ENCODE assay signal across 8 cellular contexts in the genomic region with DNA sequence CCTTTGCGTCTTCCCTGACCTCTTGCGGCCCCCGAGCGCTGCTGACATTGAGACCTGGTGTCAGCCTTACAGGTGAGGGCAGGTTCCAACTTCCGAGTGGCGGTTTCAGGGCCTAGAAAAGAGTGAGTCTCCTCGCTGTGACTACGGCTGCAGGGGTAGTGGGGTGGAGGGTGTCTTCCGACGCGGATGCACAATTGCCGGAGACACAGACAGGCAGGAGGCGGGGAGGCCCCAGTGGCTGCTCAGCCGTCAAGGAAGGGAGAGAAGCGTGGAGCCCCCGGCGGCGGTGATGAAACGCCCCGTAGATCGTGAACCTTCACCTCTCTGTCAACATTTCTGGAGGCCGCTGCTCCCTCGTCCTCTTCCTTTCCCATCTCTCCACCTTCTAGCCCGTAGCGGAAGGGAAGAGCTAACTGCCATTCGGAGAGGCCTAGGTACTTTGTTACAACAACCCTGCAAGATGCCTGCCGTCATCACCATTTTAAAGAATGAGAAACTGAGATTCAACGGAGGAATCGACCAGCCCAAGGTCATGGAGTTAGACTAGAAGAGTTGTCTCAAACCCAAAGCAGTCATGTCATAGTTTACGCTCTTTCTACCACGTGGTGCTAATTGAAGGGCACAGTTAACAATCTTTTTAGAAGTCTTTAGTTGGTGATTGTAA. TPM values are rescaled to one million over a fixed set of nuclear protein-coding genes. Genes with fewer than 3 reads are reported as not detected.
DNase-seq lines count a peak whose midpoint lies in the region; TF ChIP-seq lines count a peak whose summit lies in the region.

No MANE protein-coding gene starts in this region.

- H3K4me3 ChIP-seq in H7 (ENCODE audit: insufficient read depth, low read depth, low read length) (peak overlapping the region; percentile 89), MG63 (peak overlapping the region; percentile 98), choroid plexus epithelial cell (ENCODE audit: low read depth, low read length) (peak overlapping the region; percentile 70), mucosa of stomach (ENCODE audit: low read length) (peak overlapping the region; percentile 90)

- no peaks in the 10 kb centered on the region for H3K27me3 ChIP-seq in H7 (ENCODE audit: control insufficient read depth, insufficient read depth, low read length)
- no peaks in the 10 kb centered on the region for H3K27me3 ChIP-seq in MG63
- H3K27me3 ChIP-seq in mucosa of stomach (ENCODE audit: control insufficient read depth, insufficient read depth, low read length), result no peaks in the 10 kb centered on the region

- peaks cover 1% of the 10 kb centered on the region; the same call in 1 of the 2 replicates for H3K36me3 ChIP-seq in H7 (replicated peaks; ENCODE audit: control insufficient read depth, insufficient read depth, low read length)
- H3K36me3 ChIP-seq in MG63, result peaks cover 50% of the 10 kb centered on the region
- no peaks in the 10 kb centered on the region for H3K36me3 ChIP-seq in mucosa of stomach (ENCODE audit: control insufficient read depth, insufficient read depth, low read length)

- peak overlapping the region; percentile 94 for H3K9ac ChIP-seq in mucosa of stomach (ENCODE audit: low read length)

- DNase-seq in NCI-H82 (lab: John Stamatoyannopoulos, UW), result peak; percentile 50
- DNase-seq in NCI-H82 treated with DMSO at 0.1 percent for 48 hours (lab: John Stamatoyannopoulos, UW; ENCODE audit: unreplicated experiment), result no peak
- peak; percentile 73 for DNase-seq in H7
- peak; percentile 26 for DNase-seq in MG63
- no peak for DNase-seq in choroid plexus epithelial cell (ENCODE audit: low read depth)
- no peak for DNase-seq in KG1 (lab: John Stamatoyannopoulos, UW)
- DNase-seq in NCI-H1105 (lab: John Stamatoyannopoulos, UW), result no peak

- H3K9me3 ChIP-seq in MG63 (no peaks in the 10 kb centered on the region), mucosa of stomach (ENCODE audit: control insufficient read depth, low read length) (no peaks in the 10 kb centered on the region)

- H3K4me1 ChIP-seq in mucosa of stomach (ENCODE audit: control insufficient read depth, insufficient read depth, low read length), result peaks cover 11% of the 10 kb centered on the region

- TF ChIP-seq CTCF in choroid plexus epithelial cell (conservative IDR thresholded peaks at IDR 0.05; ENCODE audit: low read depth, low read length), result no peak

RNA-seq across cellular contexts. Expression of a gene that starts 0.5 kb away (rescaled TPM):
- 85.5 and 87.8 TPM in 2 replicates for total RNA-seq in H7 (2014; rRNA removed; shearing (Covaris generic))
- total RNA-seq in MG63 (2014; rRNA removed; shearing (Covaris generic); ENCODE audit: low replicate concordance), result 125 and 127 TPM in 2 replicates

RNA-seq across cellular contexts. Expression of a gene that starts 9.8 kb away (rescaled TPM):
- 37.9 and 45.5 TPM in 2 replicates for total RNA-seq in H7 (2014; rRNA removed; shearing (Covaris generic))
- 7.5 and 9.2 TPM in 2 replicates for total RNA-seq in MG63 (2014; rRNA removed; shearing (Covaris generic); ENCODE audit: low replicate concordance)

RNA-seq across cellular contexts. Expression of a gene that starts 48.3 kb away (rescaled TPM):
- total RNA-seq in H7 (2014; rRNA removed; shearing (Covaris generic)), result 85.4 and 102 TPM in 2 replicates
- total RNA-seq in MG63 (2014; rRNA removed; shearing (Covaris generic); ENCODE audit: low replicate concordance), result 19.6 and 47.3 TPM in 2 replicates

RNA-seq across cellular contexts. Expression of a gene that starts 50.0 kb away (rescaled TPM):
- total RNA-seq in H7 (2014; rRNA removed; shearing (Covaris generic)), result 44.9 and 54.1 TPM in 2 replicates
- total RNA-seq in MG63 (2014; rRNA removed; shearing (Covaris generic); ENCODE audit: low replicate concordance), result 62.7 and 107 TPM in 2 replicates

RNA-seq across cellular contexts. Expression of a gene that starts 54.5 kb away (rescaled TPM):
- total RNA-seq in H7 (2014; rRNA removed; shearing (Covaris generic)), result 3.7 and 4.6 TPM in 2 replicates
- total RNA-seq in MG63 (2014; rRNA removed; shearing (Covaris generic); ENCODE audit: low replicate concordance), result 55.7 and 68.7 TPM in 2 replicates

Comparison
In these comparisons a context has a peak if more than half of its experiments do, and no peak if none do; other contexts are left out.
1. DNase-seq: peak in NCI-H82 (single experiment), H7 (single experiment) and MG63 (single experiment); none in NCI-H82 treated with DMSO at 0.1 percent for 48 hours (single experiment), choroid plexus epithelial cell (single experiment), KG1 (single experiment) and NCI-H1105 (single experiment).
2. Peak in every context shown above with its lines, with median percentiles within 50 percentile points of each other: H3K4me3 ChIP-seq.